ENCODE assay signal across 2 cellular contexts in genomic region chr13:30042891-30043630, GRCh38.
TF ChIP-seq lines count a peak whose summit lies in the region.

No MANE protein-coding gene starts in this region.

TF ChIP-seq in IMR-90, 13 proteins besides CTCF, POLR2A, EP300 and RAD21:
- TF ChIP-seq NFE2L2 (IDR thresholded peaks at IDR 0.05; ENCODE audit: low read depth, low read length) (no peak), SMC3 (IDR thresholded peaks at IDR 0.05; ENCODE audit: low read depth, low read length) (no peak)

TF ChIP-seq in H1, 55 proteins besides CTCF, POLR2A, EP300 and RAD21:
- TF ChIP-seq CHD2 (IDR thresholded peaks at IDR 0.05; ENCODE audit: low read length) (no peak), RBBP5 (IDR thresholded peaks at IDR 0.05; ENCODE audit: borderline replicate concordance, low read depth, low read length) (no peak), SUZ12 (IDR thresholded peaks at IDR 0.05; ENCODE audit: low read length) (no peak), JUND (IDR thresholded peaks at IDR 0.05; ENCODE audit: low read length) (no peak)
